ENCODE assay signal across 8 cellular contexts in the genomic region with DNA sequence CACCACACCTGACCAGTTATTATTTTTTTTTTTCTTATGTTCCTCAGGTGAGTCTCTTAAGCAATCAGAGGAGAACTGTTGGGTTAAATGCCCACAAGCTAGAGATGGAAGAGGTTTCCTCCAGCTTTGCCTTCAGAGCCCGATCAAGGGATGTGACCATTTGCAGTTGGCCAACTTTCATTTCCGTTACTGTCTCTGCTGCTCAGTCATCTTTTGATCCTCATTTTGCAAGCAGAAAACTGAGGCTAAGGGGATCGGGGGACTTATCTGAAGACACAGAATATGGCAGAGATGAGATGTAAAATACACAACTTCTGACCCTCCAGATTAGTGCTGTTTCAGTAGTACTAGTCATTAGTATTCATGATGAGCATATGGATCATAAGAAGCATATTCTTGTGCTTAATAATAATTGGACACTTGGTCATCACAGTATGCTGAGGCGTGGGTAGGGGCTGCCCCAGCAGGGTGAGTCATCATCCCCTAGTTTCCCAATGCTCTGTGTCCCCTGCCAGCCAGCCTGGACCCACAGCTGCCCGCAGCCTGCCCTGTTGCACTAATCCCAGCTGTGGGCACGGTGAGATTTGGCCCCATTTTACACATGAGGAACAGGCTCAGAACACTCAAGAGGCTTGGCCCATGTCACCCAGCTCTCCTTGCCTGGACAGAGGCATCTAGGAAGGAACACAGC.
DNase-seq lines count a peak whose midpoint lies in the region; ATAC-seq and TF ChIP-seq lines count a peak whose summit lies in the region.

No MANE protein-coding gene starts in this region.

- H3K4me1 ChIP-seq in HEK293 (ENCODE audit: control insufficient read depth, insufficient read depth, low read length) = peaks cover 7% of the 10 kb centered on the region; the same call in 1 of the 2 replicates

- CTCF ChIA-PET in HEK293 (lab: Yijun Ruan, JAX) (interaction anchor here (0.8 to 3.2 kb wide), 3 partner anchors 11 to 46 kb away, joined by 3 to 13 read pairs (median 3); no protein-coding TSS in a partner anchor), HEK293T (lab: Yijun Ruan, JAX) (no interaction called here)

- peak; percentile 34 for DNase-seq in activated CD4-positive, CD25-positive, alpha-beta regulatory T cell treated with anti-CD3 and anti-CD28 coated beads, Interleukin-2, amount 50 U/mL, for 72 hours
- DNase-seq in iris pigment epithelial cell (ENCODE audit: low read depth) (peak; percentile 78), germinal center (ENCODE audit: low spot score) (no peak), NCI-H2107 (lab: John Stamatoyannopoulos, UW) (no peak), HuH-7.5 (ENCODE audit: low spot score) (no peak), HEK293T (ENCODE audit: extremely low spot score) (no peak)
- no peak for DNase-seq in stimulated activated naive CD8-positive, alpha-beta T cell treated with anti-CD3 and anti-CD28 coated beads, Interleukin-15, Interleukin-2, amounts not matched to agents 100 U/mL and 50 U/mL, for 24 hours

- ATAC-seq in stimulated activated naive CD8-positive, alpha-beta T cell treated with anti-CD3 and anti-CD28 coated beads, Interleukin-15, Interleukin-2, amounts not matched to agents 100 U/mL and 50 U/mL, for 24 hours = peak; percentile 57

- no peaks in the 10 kb centered on the region for H3K36me3 ChIP-seq in HEK293 (ENCODE audit: control insufficient read depth in 2 of 2, insufficient read depth in 1 of 2, low read length in 2 of 2)

- POLR2A ChIA-PET in HEK293 (lab: Yijun Ruan, JAX) (no interaction called here), HEK293T (lab: Yijun Ruan, JAX) (no interaction called here)

- H3K4me3 ChIP-seq in HEK293 (ENCODE audit: low read depth, low read length) = no peak overlapping the region

- H3K27ac ChIP-seq in HEK293 (ENCODE audit: extremely low read depth, low read depth, low read length) = no peak overlapping the region

- no peak for TF ChIP-seq CTCF in HEK293 (tag by site-specific recombination; IDR thresholded peaks at IDR 0.05)

- no peaks in the 10 kb centered on the region for H3K9me3 ChIP-seq in HEK293 (ENCODE audit: control insufficient read depth, insufficient read depth, low read depth, low read length)

TF ChIP-seq in HEK293, 187 proteins besides CTCF, POLR2A, EP300 and RAD21:
- 0 out of 2 replicates have a peak, but pooled peaks have one; percentile 13 for TF ChIP-seq ZFHX2 (tag by site-specific recombination; conservative IDR thresholded peaks at IDR 0.05)
- TF ChIP-seq, protein P1, sequence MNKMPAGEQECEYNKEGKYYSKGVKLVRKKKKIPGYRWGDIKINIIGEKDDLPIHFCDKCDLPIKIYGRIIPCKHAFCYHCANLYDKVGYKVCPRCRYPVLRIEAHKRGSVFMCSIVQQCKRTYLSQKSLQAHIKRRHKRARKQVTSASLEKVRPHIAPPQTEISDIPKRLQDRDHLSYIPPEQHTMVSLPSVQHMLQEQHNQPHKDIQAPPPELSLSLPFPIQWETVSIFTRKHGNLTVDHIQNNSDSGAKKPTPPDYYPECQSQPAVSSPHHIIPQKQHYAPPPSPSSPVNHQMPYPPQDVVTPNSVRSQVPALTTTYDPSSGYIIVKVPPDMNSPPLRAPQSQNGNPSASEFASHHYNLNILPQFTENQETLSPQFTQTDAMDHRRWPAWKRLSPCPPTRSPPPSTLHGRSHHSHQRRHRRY (tag by site-specific recombination; IDR thresholded peaks at IDR 0.05) = no peak

TF ChIP-seq in HEK293T, 16 proteins besides CTCF, POLR2A, EP300 and RAD21:
- TF ChIP-seq ARNT (IDR thresholded peaks at IDR 0.05) (no peak), SUZ12 (IDR thresholded peaks at IDR 0.05) (no peak), FOXK2 (IDR thresholded peaks at IDR 0.05) (no peak), CTBP1 (IDR thresholded peaks at IDR 0.05; ENCODE audit: borderline replicate concordance) (no peak), FOXA1 (IDR thresholded peaks at IDR 0.05) (no peak), L3MBTL2 (conservative IDR thresholded peaks at IDR 0.05) (no peak), HDGF (IDR thresholded peaks at IDR 0.05; ENCODE audit: borderline replicate concordance) (no peak), ELF4 (IDR thresholded peaks at IDR 0.05) (no peak), FOXM1 (IDR thresholded peaks at IDR 0.05; ENCODE audit: borderline replicate concordance) (no peak), ZNF384 (IDR thresholded peaks at IDR 0.05) (no peak), SP1 (IDR thresholded peaks at IDR 0.05) (no peak), NFRKB (IDR thresholded peaks at IDR 0.05) (no peak), LEF1 (IDR thresholded peaks at IDR 0.05; ENCODE audit: borderline replicate concordance) (no peak)
- TF ChIP-seq, protein P2, sequence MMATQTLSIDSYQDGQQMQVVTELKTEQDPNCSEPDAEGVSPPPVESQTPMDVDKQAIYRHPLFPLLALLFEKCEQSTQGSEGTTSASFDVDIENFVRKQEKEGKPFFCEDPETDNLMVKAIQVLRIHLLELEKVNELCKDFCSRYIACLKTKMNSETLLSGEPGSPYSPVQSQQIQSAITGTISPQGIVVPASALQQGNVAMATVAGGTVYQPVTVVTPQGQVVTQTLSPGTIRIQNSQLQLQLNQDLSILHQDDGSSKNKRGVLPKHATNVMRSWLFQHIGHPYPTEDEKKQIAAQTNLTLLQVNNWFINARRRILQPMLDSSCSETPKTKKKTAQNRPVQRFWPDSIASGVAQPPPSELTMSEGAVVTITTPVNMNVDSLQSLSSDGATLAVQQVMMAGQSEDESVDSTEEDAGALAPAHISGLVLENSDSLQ (IDR thresholded peaks at IDR 0.05) = no peak

Comparison
In these comparisons a context has a peak if more than half of its experiments do, and no peak if none do; other contexts are left out.
1. DNase-seq: peak in activated CD4-positive, CD25-positive, alpha-beta regulatory T cell treated with anti-CD3 and anti-CD28 coated beads, Interleukin-2, amount 50 U/mL, for 72 hours (single experiment) and iris pigment epithelial cell (single experiment); none in stimulated activated naive CD8-positive, alpha-beta T cell treated with anti-CD3 and anti-CD28 coated beads, Interleukin-15, Interleukin-2, amounts not matched to agents 100 U/mL and 50 U/mL, for 24 hours (single experiment), germinal center (single experiment), NCI-H2107 (single experiment), HuH-7.5 (single experiment) and HEK293T (single experiment).